9 cellular contexts compared by ENCODE assay signal in the genomic region with DNA sequence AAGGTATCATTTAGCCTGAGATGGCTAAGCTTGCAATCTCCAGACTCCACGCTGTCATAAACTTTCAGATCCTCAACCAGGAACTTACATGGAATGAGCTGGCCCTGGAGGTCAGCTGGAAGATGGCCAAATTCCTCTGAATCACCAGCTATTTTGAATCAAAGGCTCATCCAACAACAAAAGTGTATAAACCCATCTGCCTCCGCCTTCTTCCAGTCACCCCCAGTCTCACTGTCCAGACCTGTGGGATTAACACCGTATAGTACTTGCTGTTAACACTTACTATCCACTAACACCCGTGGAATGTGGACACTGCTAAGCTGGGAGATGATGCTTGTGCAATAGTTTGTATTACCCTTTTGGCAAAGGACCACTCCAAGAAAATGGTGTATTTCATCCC. TPM values are rescaled to one million over a fixed set of nuclear protein-coding genes. Genes with fewer than 3 reads are reported as not detected.
DNase-seq lines count a peak whose midpoint lies in the region; ATAC-seq and TF ChIP-seq lines count a peak whose summit lies in the region.
"Had no signal": no experiment of that assay in that cellular context is flagged by ENCODE, and none has a peak within 500 bp of the region (broad histone marks: within the 10 kb centered on the region; RNA-seq: fewer than 3 reads in every experiment).

No MANE protein-coding gene starts in this region.

- H3K23me2 ChIP-seq in H9 (ENCODE audit: insufficient read length, low read depth, low read length, poor library complexity, severe bottlenecking): peaks cover 15% of the 10 kb centered on the region

- H3K56ac ChIP-seq in H9 (ENCODE audit: insufficient read length, low read depth, low read length): no peak overlapping the region

- whole genome bisulfite sequencing in H9 (ENCODE audit: extremely low coverage, insufficient read length, low lambda C conversion rate): no CpG with 5 or more reads among the region's 4 CpGs
- 23 to 32% methylated on average over 4 of the region's 4 CpGs for WGBS in esophagus squamous epithelium, 2 donors

- H3K27ac ChIP-seq in H9 (ENCODE audit: insufficient read length, low read depth, low read length) (no peak overlapping the region), RWPE2 (ENCODE audit: poor library complexity, severe bottlenecking) (peak overlapping the region; percentile 28), esophagus squamous epithelium (peak overlapping the region; percentile 77 to 93 (median 80))
- H3K27ac ChIP-seq: pancreas had no signal

- TF ChIP-seq CTCF in H9 (conservative IDR thresholded peaks at IDR 0.05) (no peak), RWPE2 (IDR thresholded peaks at IDR 0.05; ENCODE audit: poor library complexity, severe bottlenecking) (no peak), esophagus squamous epithelium (IDR thresholded peaks at IDR 0.05) (no peak), retinal pigment epithelial cell (conservative IDR thresholded peaks at IDR 0.05; ENCODE audit: low read depth, low read length) (no peak)

- H3K36me3 ChIP-seq in RWPE2 (ENCODE audit: low read depth) (no peaks in the 10 kb centered on the region), esophagus squamous epithelium (peaks cover 0 to 4% (median 0%) of the 10 kb centered on the region in 3 donors)
- H3K36me3 ChIP-seq: pancreas had no signal

- ATAC-seq in RWPE2 (ENCODE audit: low read depth) (peak; percentile 37), GM21529 (IDR thresholded peaks at IDR 0.05; ENCODE audit: unreplicated experiment) (no peak), GM21528 (IDR thresholded peaks at IDR 0.05; ENCODE audit: low FRiP score, unreplicated experiment) (no peak), GM19463 (IDR thresholded peaks at IDR 0.05; ENCODE audit: unreplicated experiment) (no peak)
- ATAC-seq: pancreas had no signal

- peaks cover 16% of the 10 kb centered on the region for H3K79me2 ChIP-seq in H9 (ENCODE audit: insufficient read depth, low read length)

- DNase-seq in H9 (no peak), RWPE2 (ENCODE audit: low spot score) (peak; percentile 74), esophagus squamous epithelium (lab: John Stamatoyannopoulos, UW) (no peak), retinal pigment epithelial cell (ENCODE audit: low read depth) (peak; percentile 77), NCI-H2081 (lab: John Stamatoyannopoulos, UW) (no peak)

- H2AFZ ChIP-seq in H9 (ENCODE audit: low read length): no peak overlapping the region

- no peaks in the 10 kb centered on the region for H3K27me3 ChIP-seq in H9 (ENCODE audit: insufficient read depth, low read length)
- no peaks in the 10 kb centered on the region for H3K27me3 ChIP-seq in RWPE2 (ENCODE audit: insufficient read depth, poor library complexity, severe bottlenecking)
- H3K27me3 ChIP-seq in esophagus squamous epithelium: no peaks in the 10 kb centered on the region
- H3K27me3 ChIP-seq: pancreas had no signal

- H2BK20ac ChIP-seq in H9 (ENCODE audit: low read depth, low read length, poor library complexity, severe bottlenecking): no peak overlapping the region

- no peak overlapping the region for H3K14ac ChIP-seq in H9 (ENCODE audit: insufficient read depth, low read length)

- peaks cover 17 to 29% of the 10 kb centered on the region in 2 experiments for H3K4me1 Mint-ChIP-seq in H9

- H2BK120ac ChIP-seq in H9 (ENCODE audit: low read depth, low read length, poor library complexity, severe bottlenecking): no peak overlapping the region

- no peak overlapping the region for H3K18ac ChIP-seq in H9 (ENCODE audit: insufficient read length, low read depth, low read length)

- no peak overlapping the region for H3K4me3 ChIP-seq in RWPE2 (ENCODE audit: severe bottlenecking)
- no peak overlapping the region for H3K4me3 ChIP-seq in esophagus squamous epithelium
- H3K4me3 ChIP-seq in retinal pigment epithelial cell (ENCODE audit: low read length): no peak overlapping the region
- H3K4me3 ChIP-seq: pancreas had no signal

- H3K27me3 Mint-ChIP-seq in H9 (ENCODE audit: low read depth): peaks cover 2% of the 10 kb centered on the region

- H4K8ac ChIP-seq in H9 (replicated peaks; ENCODE audit: insufficient read length, low read depth, low read length): no peak overlapping the region

- H2BK15ac ChIP-seq in H9 (ENCODE audit: low read depth, low read length): no peak overlapping the region

- intact Hi-C loops in esophagus squamous epithelium (cut with DNase I): loop anchor here (5.0 kb wide), 1 partner anchor 47 kb away; no protein-coding TSS in a partner anchor

- no peak overlapping the region; a peak in 1 of 7 replicates for H3K27ac Mint-ChIP-seq in H9

- H4K91ac ChIP-seq in H9 (ENCODE audit: insufficient read length, low read depth, low read length): no peak overlapping the region

- H4K5ac ChIP-seq in H9 (ENCODE audit: insufficient read length, low read depth, low read length): no peak overlapping the region

- peak overlapping the region; percentile 15 to 28; a peak in 1 of 5 replicates for H3K4me3 Mint-ChIP-seq in H9

- H3K4me1 ChIP-seq in H9 (ENCODE audit: insufficient read depth, low read length): peaks cover 4% of the 10 kb centered on the region; the same call in 1 of the 2 replicates
- H3K4me1 ChIP-seq in RWPE2 (ENCODE audit: insufficient read depth, poor library complexity, severe bottlenecking): peaks cover 15% of the 10 kb centered on the region
- H3K4me1 ChIP-seq in esophagus squamous epithelium: peaks cover 22 to 65% (median 42%) of the 10 kb centered on the region in 3 donors

- peaks cover 4% of the 10 kb centered on the region for H3K79me1 ChIP-seq in H9 (ENCODE audit: insufficient read depth, low read depth, low read length, poor library complexity, severe bottlenecking)

- no peak overlapping the region for H3K23ac ChIP-seq in H9 (ENCODE audit: insufficient read length, low read depth, low read length)

- no peaks in the 10 kb centered on the region for H4K20me1 ChIP-seq in H9 (ENCODE audit: control insufficient read depth, insufficient read depth, insufficient read length)

- H2BK12ac ChIP-seq in H9 (ENCODE audit: insufficient read length, low read depth, low read length): no peak overlapping the region

- H2BK5ac ChIP-seq in H9 (ENCODE audit: insufficient read length, low read length): no peak overlapping the region

- no peak overlapping the region for H3K4me2 ChIP-seq in H9 (ENCODE audit: insufficient read depth, insufficient read length, low read length)

- H2AK5ac ChIP-seq in H9 (ENCODE audit: insufficient read length, low read length): no peak overlapping the region

- TF ChIP-seq POLR2A in esophagus squamous epithelium (IDR thresholded peaks at IDR 0.05): no peak

- no peaks in the 10 kb centered on the region for H3K9me3 Mint-ChIP-seq in H9

- H3K9ac ChIP-seq in H9 (ENCODE audit: extremely low read depth, insufficient read length, low read length): no peak overlapping the region

- H3K36me3 Mint-ChIP-seq in H9 (ENCODE audit: insufficient read depth in 1 of 3, low read depth in 3 of 3): peaks cover 0 to 10% (median 6%) of the 10 kb centered on the region in 3 experiments; a peak in 3 of 7 replicates

- no peaks in the 10 kb centered on the region for H3K9me3 ChIP-seq in H9 (ENCODE audit: control insufficient read depth, low read depth, low read length)
- H3K9me3 ChIP-seq in RWPE2 (ENCODE audit: severe bottlenecking): no peaks in the 10 kb centered on the region
- H3K9me3 ChIP-seq in esophagus squamous epithelium: no peaks in the 10 kb centered on the region
- H3K9me3 ChIP-seq: pancreas had no signal

- H3K4ac ChIP-seq in H9 (ENCODE audit: low read depth, low read length): no peak overlapping the region

- H3T11ph ChIP-seq in H9 (ENCODE audit: low read length): no peak overlapping the region

RNA-seq across cellular contexts. Expression of a gene that starts 1.9 kb away (rescaled TPM):
- total RNA-seq in H9 (2021): 80.6 and 81.2 TPM in 2 replicates
- 10 to 100 TPM; 20.4 to 35.5 (median 22.6) TPM for total RNA-seq in esophagus squamous epithelium

Comparison
In these comparisons a context has a peak if more than half of its experiments do, and no peak if none do; other contexts are left out.
1. DNase-seq: peak in RWPE2 (single experiment) and retinal pigment epithelial cell (single experiment); none in H9 (single experiment), esophagus squamous epithelium (single experiment) and NCI-H2081 (0 of 2).